ENCODE assay signal across 16 cellular contexts in genomic region chr2:26139269-26140183, GRCh38. TPM values are rescaled to one million over a fixed set of nuclear protein-coding genes. Genes with fewer than 3 reads are reported as not detected.
DNase-seq lines count a peak whose midpoint lies in the region; ATAC-seq, FAIRE-seq and TF ChIP-seq lines count a peak whose summit lies in the region.
"Had no signal": no experiment of that assay in that cellular context is flagged by ENCODE, and none has a peak within 500 bp of the region (broad histone marks: within the 10 kb centered on the region; RNA-seq: fewer than 3 reads in every experiment).

No MANE protein-coding gene starts in this region.

- H3K27me3 ChIP-seq in astrocyte (ENCODE audit: insufficient read depth, low read length) (no peaks in the 10 kb centered on the region), GM23248 (replicated peaks; ENCODE audit: insufficient read depth) (no peaks in the 10 kb centered on the region)
- H3K27me3 ChIP-seq: brain microvascular endothelial cell, neutrophil had no signal

- peak overlapping the region; percentile 54 for H3K4me3 Mint-ChIP-seq in astrocyte (ENCODE audit: unreplicated experiment)
- no peak overlapping the region for H3K4me3 Mint-ChIP-seq in naive B cell
- H3K4me3 Mint-ChIP-seq: activated CD4-positive, alpha-beta T cell treated with anti-CD3 and anti-CD28 coated beads for 36 hours had no signal

- no peak for TF ChIP-seq CTCF in astrocyte (IDR thresholded peaks at IDR 0.05; ENCODE audit: insufficient read depth, low read depth, low read length)

- no peak overlapping the region for H3K4me2 ChIP-seq in astrocyte (ENCODE audit: low read length)
- H3K4me2 ChIP-seq in GM23248 (ENCODE audit: unreplicated experiment), result no peak overlapping the region
- H3K4me2 ChIP-seq: smooth muscle cell had no signal

- peaks cover 1% of the 10 kb centered on the region for H3K9me3 Mint-ChIP-seq in astrocyte (ENCODE audit: unreplicated experiment)
- H3K9me3 Mint-ChIP-seq in naive B cell, result no peaks in the 10 kb centered on the region

- H3K4me1 Mint-ChIP-seq in astrocyte (ENCODE audit: low read depth, unreplicated experiment) (no peaks in the 10 kb centered on the region), naive B cell (peaks cover 0 to 6% (median 0%) of the 10 kb centered on the region in 3 donors)
- H3K4me1 Mint-ChIP-seq: activated CD4-positive, alpha-beta T cell treated with anti-CD3 and anti-CD28 coated beads for 36 hours had no signal

- H3F3A ChIP-seq in GM23248 (ENCODE audit: insufficient read depth), result 0 out of 2 replicates have a peak, but pooled peaks cover 8% of the 10 kb centered on the region

- in situ Hi-C loops in GM23248 (cut with MboI), result no loop called here

- no peak overlapping the region for H3K27ac ChIP-seq in astrocyte (ENCODE audit: low read depth, low read length)
- no peak overlapping the region for H3K27ac ChIP-seq in GM23248
- H3K27ac ChIP-seq: brain microvascular endothelial cell, HL-60, neutrophil had no signal

- no peak overlapping the region for H3K27ac Mint-ChIP-seq in astrocyte (ENCODE audit: unreplicated experiment)
- H3K27ac Mint-ChIP-seq in naive B cell, result peak overlapping the region in 4 of 6 donors; percentile 1 to 73 (median 36)
- H3K27ac Mint-ChIP-seq: activated CD4-positive, alpha-beta T cell treated with anti-CD3 and anti-CD28 coated beads for 36 hours had no signal

- H3K9ac ChIP-seq in astrocyte (ENCODE audit: low read length) (no peak overlapping the region), GM23248 (no peak overlapping the region)

- H3K79me2 ChIP-seq in astrocyte (ENCODE audit: insufficient read depth, low read length) (no peaks in the 10 kb centered on the region), GM23248 (ENCODE audit: insufficient read depth) (no peaks in the 10 kb centered on the region)

- no peak for TF ChIP-seq RAD21 in Ishikawa (IDR thresholded peaks at IDR 0.05; ENCODE audit: low read depth)

- H3K27me3 Mint-ChIP-seq in astrocyte (ENCODE audit: low read depth, unreplicated experiment) (no peaks in the 10 kb centered on the region), naive B cell (no peaks in the 10 kb centered on the region)
- H3K27me3 Mint-ChIP-seq: activated CD4-positive, alpha-beta T cell treated with anti-CD3 and anti-CD28 coated beads for 36 hours had no signal

- TF ChIP-seq EP300 in Ishikawa (IDR thresholded peaks at IDR 0.05; ENCODE audit: borderline replicate concordance), result no peak

- no peaks in the 10 kb centered on the region for H3K9me2 ChIP-seq in GM23248 (ENCODE audit: insufficient read depth)

- ATAC-seq in naive B cell (ENCODE audit: low read depth in 2 of 2) (no peak), HG02840 (IDR thresholded peaks at IDR 0.05; ENCODE audit: low FRiP score, unreplicated experiment) (no peak)
- ATAC-seq: activated CD4-positive, alpha-beta T cell treated with anti-CD3 and anti-CD28 coated beads for 36 hours had no signal

- H4K20me1 ChIP-seq in astrocyte (ENCODE audit: insufficient read depth, low read length) (peaks cover 24% of the 10 kb centered on the region), GM23248 (ENCODE audit: insufficient read depth) (no peaks in the 10 kb centered on the region)

- H3K9me3 ChIP-seq in astrocyte (ENCODE audit: insufficient read depth, low read depth, low read length) (no peaks in the 10 kb centered on the region), GM23248 (ENCODE audit: low read depth) (no peaks in the 10 kb centered on the region)
- H3K9me3 ChIP-seq: Caco-2, neutrophil had no signal

- WGBS in GM23248 (ENCODE audit: low coverage in 1 of 2, low lambda C conversion rate in 2 of 2, missing lambda C conversion rate in 2 of 2), 2 experiments, result 73 to 78% methylated on average over 12 of the region's 12 CpGs

- H2AFZ ChIP-seq in astrocyte (ENCODE audit: low read depth, low read length) (no peak overlapping the region), GM23248 (no peak overlapping the region)

- DNase-seq in DMS53 (lab: John Stamatoyannopoulos, UW), result peak; percentile 43
- no peak for DNase-seq in DMS53 treated with DMSO at 0.1 percent for 48 hours (lab: John Stamatoyannopoulos, UW; ENCODE audit: unreplicated experiment)
- no peak for DNase-seq in astrocyte (ENCODE audit: low read depth)
- no peak for DNase-seq in naive B cell
- no peak for DNase-seq in RKO (ENCODE audit: low spot score)
- no peak for DNase-seq in GM23248
- DNase-seq: 8988T; activated CD4-positive, alpha-beta T cell treated with anti-CD3 and anti-CD28 coated beads for 36 hours; brain microvascular endothelial cell; Caco-2 had no signal

- H3K36me3 Mint-ChIP-seq in astrocyte (ENCODE audit: low read depth, unreplicated experiment), result peaks cover 6% of the 10 kb centered on the region
- peaks cover 4 to 11% of the 10 kb centered on the region in 2 donors for H3K36me3 Mint-ChIP-seq in naive B cell

- H3K4me3 ChIP-seq in astrocyte (ENCODE audit: insufficient read depth, low read depth, low read length) (no peak overlapping the region), GM23248 (no peak overlapping the region)
- H3K4me3 ChIP-seq: smooth muscle cell had no signal

- H3K4me1 ChIP-seq in astrocyte (ENCODE audit: insufficient read depth, low read length) (no peaks in the 10 kb centered on the region), GM23248 (ENCODE audit: insufficient read depth) (no peaks in the 10 kb centered on the region)

- no peak for FAIRE-seq in astrocyte (lab: Jason Lieb, UNC)

- H3K36me3 ChIP-seq in astrocyte (ENCODE audit: insufficient read depth, low read length), result peaks cover 9% of the 10 kb centered on the region
- H3K36me3 ChIP-seq in GM23248 (ENCODE audit: low read depth), result peaks cover 22% of the 10 kb centered on the region; the same call in 1 of the 2 replicates
- H3K36me3 ChIP-seq: brain microvascular endothelial cell had no signal

TF ChIP-seq in Ishikawa, 13 proteins besides CTCF, POLR2A, EP300 and RAD21:
- TF ChIP-seq CREB1 (IDR thresholded peaks at IDR 0.05; ENCODE audit: low read depth) (no peak), ZBTB7A (IDR thresholded peaks at IDR 0.05; ENCODE audit: low read depth) (no peak), NFIC (IDR thresholded peaks at IDR 0.05) (peak; percentile 25; the same call in 1 of the 2 replicates), TEAD4 (IDR thresholded peaks at IDR 0.05) (no peak), USF1 (IDR thresholded peaks at IDR 0.05) (no peak), CEBPB (IDR thresholded peaks at IDR 0.05) (no peak)

RNA-seq across cellular contexts. Expression of gene GAREM2, which starts 33.4 kb away (rescaled TPM):
- 2.2 and 4.2 TPM in 2 replicates for total RNA-seq in astrocyte
- 1 to 10 TPM in 2 of 6 donors, under 1 TPM in 2, not detected in 2; 0.29 to 2.1 (median 0.79) TPM for polyA plus RNA-seq in naive B cell (ENCODE audit: low read depth in 6 of 6)
- 1.8 and 2.5 TPM in 2 replicates for total RNA-seq in GM23248 (2014; rRNA removed; shearing (Covaris generic))
- 5.9 TPM in 2 replicates for polyA plus RNA-seq in GM23248 (2016; fragmentation: Nextera tagmentation; extraction: Ambion mirVana)
- total RNA-seq: H4 had no signal
